8 cellular contexts compared by ENCODE assay signal in the genomic region with DNA sequence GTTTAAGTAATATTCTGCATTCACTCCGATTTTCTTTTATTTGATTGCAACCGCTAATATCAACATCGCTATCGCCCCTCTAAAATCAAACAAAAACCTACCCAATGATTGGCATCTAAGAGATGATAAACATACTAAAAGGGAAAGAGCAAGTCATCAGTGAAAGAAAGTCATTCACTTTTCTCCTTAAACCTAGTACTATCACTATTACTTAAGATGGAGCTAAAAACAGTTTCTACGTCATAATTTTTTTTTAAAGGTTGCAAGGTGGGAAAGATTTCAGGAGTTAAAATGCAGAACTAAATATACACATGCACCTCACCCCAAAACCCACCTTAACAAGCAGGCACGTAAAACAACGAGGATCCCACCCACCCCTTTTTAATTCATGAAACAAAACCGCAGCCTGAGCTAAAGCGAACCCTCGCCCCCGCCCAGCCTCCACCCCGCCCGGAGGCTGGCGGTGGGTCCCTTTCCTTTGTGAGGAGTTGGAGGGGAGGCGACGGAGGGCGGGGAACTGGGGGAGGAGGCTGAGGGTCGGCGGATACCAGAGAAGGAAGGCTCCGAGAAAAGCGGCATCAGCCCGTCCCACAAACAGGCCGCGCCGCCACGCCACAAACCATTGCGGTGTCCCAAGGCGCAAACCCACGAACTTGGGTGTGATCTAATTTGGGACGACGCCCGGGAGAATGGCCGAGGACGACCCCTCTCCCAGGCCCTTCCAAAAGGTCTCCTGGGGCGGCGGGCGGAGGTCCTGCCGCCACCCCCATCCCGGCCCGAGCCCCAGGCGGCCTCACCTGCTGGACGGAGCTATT. TPM values are rescaled to one million over a fixed set of nuclear protein-coding genes. Genes with fewer than 3 reads are reported as not detected.
DNase-seq lines count a peak whose midpoint lies in the region; ATAC-seq and TF ChIP-seq lines count a peak whose summit lies in the region.

No MANE protein-coding gene starts in this region.

- H3K4me1 Mint-ChIP-seq in natural killer cell, result peaks cover 33 to 38% of the 10 kb centered on the region in 2 donors

- H3K4me3 Mint-ChIP-seq in natural killer cell, result peak overlapping the region; percentile 96

- peak; percentile 23 for ATAC-seq in HG02840 (IDR thresholded peaks at IDR 0.05; ENCODE audit: low FRiP score, unreplicated experiment)
- peak; percentile 1 for ATAC-seq in esophagus mucosa
- peak; percentile 16 to 21 (median 19) for ATAC-seq in natural killer cell

- H3K27me3 Mint-ChIP-seq in natural killer cell (ENCODE audit: low read depth in 2 of 2), result no peaks in the 10 kb centered on the region

- H3K27ac Mint-ChIP-seq in natural killer cell, result peak overlapping the region; percentile 99 to 100

- no peaks in the 10 kb centered on the region for H3K9me3 Mint-ChIP-seq in natural killer cell

- peak; percentile 55 for DNase-seq in DMS53 (lab: John Stamatoyannopoulos, UW)
- no peak for DNase-seq in DMS53 treated with DMSO at 0.1 percent for 48 hours (lab: John Stamatoyannopoulos, UW; ENCODE audit: unreplicated experiment)
- DNase-seq in NCI-H2171 (lab: John Stamatoyannopoulos, UW), result peak; percentile 45
- peak; percentile 85 for DNase-seq in activated CD8-positive, alpha-beta memory T cell treated with anti-CD3 and anti-CD28 coated beads, Interleukin-2, amount 50 U/mL, for 48 hours
- peak; percentile 73 for DNase-seq in natural killer cell
- peak; percentile 75 for DNase-seq in stimulated activated naive CD4-positive, alpha-beta T cell treated with Interleukin-2 at 50 U/mL for 16 hours (lab: John Stamatoyannopoulos, UW)

- H3K36me3 Mint-ChIP-seq in natural killer cell, result no peaks in the 10 kb centered on the region

- no peak for TF ChIP-seq CTCF in natural killer cell (IDR thresholded peaks at IDR 0.05)

- intact Hi-C loops in natural killer cell (cut with micrococcal nuclease), result loop anchor here (5.0 kb wide), 2 partner anchors 215 to 275 kb away; a partner anchor contains a TSS

RNA-seq across cellular contexts. Expression of a gene that starts 0.8 kb away (rescaled TPM):
- 83.3 TPM for total RNA-seq in esophagus mucosa
- total RNA-seq in natural killer cell, result 100 to 1,000 TPM; 137 to 151 (median 141) TPM
